In the genomic region with DNA sequence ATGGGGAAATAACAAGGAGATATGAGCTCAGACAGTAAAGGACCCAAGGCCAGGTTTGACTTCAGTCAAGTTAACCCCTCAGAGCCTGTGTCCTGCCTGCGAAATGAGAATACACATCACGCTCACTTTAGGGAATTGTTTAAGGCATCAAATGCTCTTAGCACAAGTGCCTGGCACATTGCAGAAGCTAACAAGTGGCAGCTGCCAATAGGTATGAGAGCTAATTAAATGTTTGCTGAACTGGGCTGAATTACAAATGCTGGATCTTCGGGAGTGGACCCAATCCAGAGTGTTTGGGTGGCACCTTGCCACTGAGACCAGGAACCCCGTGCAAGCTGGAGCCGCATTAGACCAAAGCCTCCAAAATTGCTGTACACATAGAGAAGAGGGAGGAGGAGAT, we compare ENCODE assay signal across 27 cellular contexts.
"Had no signal": no experiment of that assay in that cellular context is flagged by ENCODE, and none has a peak within 500 bp of the region (broad histone marks: within the 10 kb centered on the region; RNA-seq: fewer than 3 reads in every experiment).

No MANE protein-coding gene starts in this region.

- ATAC-seq: activated CD8-positive, alpha-beta memory T cell treated with anti-CD3 and anti-CD28 coated beads, Interleukin-2, amount 10 ng/mL, durations not matched to agents 7 days and 5 days; activated naive CD8-positive, alpha-beta T cell treated with anti-CD3 and anti-CD28 coated beads, Interleukin-2, amount 50 U/mL, for 24 hours; Panc1 had no signal

- H3K4me3 ChIP-seq: SJCRH30, SK-N-MC had no signal

- H3K36me3 ChIP-seq: SJCRH30, WERI-Rb-1 had no signal

- H3K27ac ChIP-seq: SJCRH30, SK-N-MC, WERI-Rb-1 had no signal

- DNase-seq: activated CD4-positive, alpha-beta memory T cell treated with anti-CD3 and anti-CD28 coated beads, Interleukin-2, amount 10 ng/mL, durations not matched to agents 7 days and 5 days; activated CD4-positive, alpha-beta T cell treated with anti-CD3 and anti-CD28 coated beads for 1 hour; activated CD4-positive, alpha-beta T cell treated with anti-CD3 and anti-CD28 coated beads for 48 hours; activated CD4-positive, CD25-positive, alpha-beta regulatory T cell; activated CD8-positive, alpha-beta memory T cell treated with anti-CD3 and anti-CD28 coated beads for 24 hours; activated CD8-positive, alpha-beta memory T cell treated with anti-CD3 and anti-CD28 coated beads, Interleukin-2, amount 10 ng/mL, durations not matched to agents 7 days and 5 days; activated CD8-positive, alpha-beta memory T cell treated with anti-CD3 and anti-CD28 coated beads, Interleukin-2, amount 50 U/mL, for 48 hours; activated effector memory CD4-positive, alpha-beta T cell treated with Interleukin-2 at 50 U/mL for 16 hours; activated naive CD4-positive, alpha-beta T cell treated with anti-CD3 and anti-CD28 coated beads, Interleukin-2, amount 10 ng/mL, durations not matched to agents 7 days and 5 days; activated naive CD8-positive, alpha-beta T cell treated with anti-CD3 and anti-CD28 coated beads, Interleukin-2, amount 50 U/mL, for 24 hours; activated T-cell treated with anti-CD3 and anti-CD28 coated beads, Interleukin-2, amount 50 U/mL, for 48 hours; anterior cingulate cortex; central memory CD4-positive, alpha-beta T cell; MM.1S; MV-4-11; NCI-H1105; NCI-H1417 treated with DMSO at 0.1 percent for 48 hours; NCI-H187 treated with DMSO at 0.1 percent for 48 hours; NCI-H345; NCI-H526 treated with DMSO at 0.1 percent for 48 hours; NCI-H774; SHP77; SJCRH30; T1000; WERI-Rb-1 had no signal

- H3K27me3 ChIP-seq: SJCRH30 had no signal
